Comparison of ENCODE assay signal across 9 cellular contexts in genomic region chr4:81040175-81040659, GRCh38. TPM values are rescaled to one million over a fixed set of nuclear protein-coding genes. Genes with fewer than 3 reads are reported as not detected.
A peak's percentile ranks its signal among the peaks of the same experiment; 100 is the strongest.
DNase-seq lines count a peak whose midpoint lies in the region; ATAC-seq and TF ChIP-seq lines count a peak whose summit lies in the region.
"Had no signal": no experiment of that assay in that cellular context is flagged by ENCODE, and none has a peak within 500 bp of the region (broad histone marks: within the 10 kb centered on the region; RNA-seq: fewer than 3 reads in every experiment).

No MANE protein-coding gene starts in this region.

- POLR2A ChIA-PET in OCI-LY7 (lab: Charles Lee), result interaction anchor here (0.6 to 16.6 kb wide), 15 partner anchors 9 to 678 kb away, joined by 3 to 358 read pairs (median 7); partner anchors contain the start of gene BMP3

- no peak overlapping the region; the same call in 1 of the 2 replicates for H2AFZ ChIP-seq in OCI-LY7 (ENCODE audit: low read length)

- H3K27ac ChIP-seq in OCI-LY7 (ENCODE audit: low read depth, low read length, poor library complexity, severe bottlenecking), result peak overlapping the region; percentile 92

- peak overlapping the region; percentile 97 for H3K4me2 ChIP-seq in OCI-LY7 (ENCODE audit: low read length)

- ATAC-seq in HG02885 (IDR thresholded peaks at IDR 0.05; ENCODE audit: poor library complexity, unreplicated experiment) (peak; percentile 75), HG03280 (IDR thresholded peaks at IDR 0.05; ENCODE audit: unreplicated experiment) (no peak)

- H3K4me3 ChIP-seq in OCI-LY7 (ENCODE audit: low read depth, low read length, poor library complexity, severe bottlenecking), result peak overlapping the region; percentile 52

- H3K9me2 ChIP-seq in OCI-LY7 (ENCODE audit: insufficient read depth, low read length), result no peaks in the 10 kb centered on the region

- TF ChIP-seq CTCF in OCI-LY7 (conservative IDR thresholded peaks at IDR 0.05; ENCODE audit: low read length), result peak; percentile 96

- no peaks in the 10 kb centered on the region for H4K20me1 ChIP-seq in OCI-LY7 (ENCODE audit: insufficient read depth, low read length)

- peaks cover 43% of the 10 kb centered on the region; the same call in 1 of the 2 replicates for H3K9me3 ChIP-seq in OCI-LY7 (ENCODE audit: low read length)

- peak; percentile 14 to 18 for DNase-seq in SHP77 (lab: John Stamatoyannopoulos, UW)
- DNase-seq in SHP77 treated with DMSO at 0.1 percent for 48 hours (lab: John Stamatoyannopoulos, UW), result no peak
- DNase-seq in OCI-LY7 (ENCODE audit: low spot score), result peak; percentile 82
- DNase-seq in fibroblast of gingiva (ENCODE audit: low read depth), result peak; percentile 30
- DNase-seq in putamen (ENCODE audit: low spot score), result peak; percentile 5
- no peak for DNase-seq in activated gamma-delta T cell (lab: John Stamatoyannopoulos, UW)
- DNase-seq: activated naive CD8-positive, alpha-beta T cell treated with anti-CD3 and anti-CD28 coated beads, Interleukin-2, amount 10 ng/mL, durations not matched to agents 7 days and 5 days had no signal

- peaks cover 98% of the 10 kb centered on the region for H3K79me2 ChIP-seq in OCI-LY7 (ENCODE audit: insufficient read depth, low read depth, low read length)

- H3K4me1 ChIP-seq in OCI-LY7 (ENCODE audit: insufficient read depth, low read length, poor library complexity, severe bottlenecking), result peaks cover 72% of the 10 kb centered on the region

- H3K36me3 ChIP-seq in OCI-LY7 (ENCODE audit: insufficient read depth, low read length), result peaks cover 79% of the 10 kb centered on the region

- CTCF ChIA-PET in OCI-LY7 (lab: Charles Lee; ENCODE audit: unreplicated experiment), result interaction anchor here (1.2 to 1.9 kb wide), 3 partner anchors 10 to 50 kb away, joined by 4 to 6 read pairs (median 6); partner anchors contain the start of gene BMP3

- TSS peak; percentile 0 for BruUV-seq in OCI-LY7 (replicated peaks; lab: Mats Ljungman, UMichigan)

- intact Hi-C loops in OCI-LY7 (cut with micrococcal nuclease; ENCODE audit: unreplicated experiment), result loop anchor here (1.0 to 5.0 kb wide), 4 partner anchors 12 to 678 kb away; no protein-coding TSS in a partner anchor

RNA-seq across cellular contexts. Expression of gene BMP3, which starts 9.7 kb away (rescaled TPM):
- total RNA-seq in OCI-LY7 (2014; rRNA removed; shearing (Covaris generic)), result 40.6 and 45.8 TPM in 2 replicates
- 55.0 and 55.9 TPM in 2 replicates for total RNA-seq in OCI-LY7 (2022)
- total RNA-seq: activated naive CD8-positive, alpha-beta T cell treated with anti-CD3 and anti-CD28 coated beads, Interleukin-2, amount 10 ng/mL, durations not matched to agents 7 days and 5 days had no signal

Comparison
In these comparisons a context has a peak if more than half of its experiments do, and no peak if none do; other contexts are left out.
1. DNase-seq: peak in SHP77 (2 of 2), OCI-LY7 (single experiment), fibroblast of gingiva (single experiment) and putamen (single experiment); none in SHP77 treated with DMSO at 0.1 percent for 48 hours (single experiment) and activated gamma-delta T cell (single experiment).